ENCODE assay signal across 15 cellular contexts in the genomic region with DNA sequence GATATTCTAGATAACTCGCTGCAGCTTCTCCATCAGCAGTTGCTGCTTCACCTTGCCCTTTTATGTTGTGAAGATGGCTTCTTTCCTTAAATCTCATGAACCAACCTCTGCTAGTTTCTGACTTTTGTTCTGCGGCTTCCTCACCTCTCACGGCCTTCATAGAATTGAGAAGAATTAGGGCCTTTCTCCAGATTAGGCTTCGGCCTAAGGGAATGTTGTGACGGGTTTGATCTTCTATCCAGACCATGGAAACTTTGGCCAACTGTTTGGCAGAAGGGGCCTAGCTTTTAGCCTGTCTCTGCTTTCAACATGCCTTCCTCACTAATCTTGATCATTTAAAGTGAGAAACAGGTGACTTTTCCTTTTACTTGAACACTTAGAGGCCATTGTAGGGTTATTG.
DNase-seq lines count a peak whose midpoint lies in the region; ATAC-seq and TF ChIP-seq lines count a peak whose summit lies in the region.
"Had no signal": no experiment of that assay in that cellular context is flagged by ENCODE, and none has a peak within 500 bp of the region (broad histone marks: within the 10 kb centered on the region; RNA-seq: fewer than 3 reads in every experiment).

No MANE protein-coding gene starts in this region.

- 97 to 98% methylated on average over 5 of the region's 5 CpGs for WGBS in lung, 2 donors

- TF ChIP-seq CTCF in lung (IDR thresholded peaks at IDR 0.05; ENCODE audit: control extremely low read depth, extremely low read depth) (no peak), vagina (IDR thresholded peaks at IDR 0.05) (no peak)

- DNase-seq in AG08395 (ENCODE audit: low spot score) (peak; percentile 0), lung (ENCODE audit: low spot score) (peak; percentile 4), vagina (ENCODE audit: extremely low spot score in 2 of 2) (peak; percentile 60 to 77), pons (ENCODE audit: low spot score) (no peak), DMS 273 (lab: John Stamatoyannopoulos, UW; ENCODE audit: unreplicated experiment) (no peak)
- DNase-seq: 8988T; ACHN; AML-193; CD4-positive, alpha-beta T cell; CD8-positive, alpha-beta T cell; COR-L47; DMS79 treated with DMSO at 0.1 percent for 48 hours; GF-D8 had no signal

- no peak for ATAC-seq in lung (ENCODE audit: insufficient read depth, low FRiP score)
- ATAC-seq: CD8-positive, alpha-beta T cell had no signal

- H3K9me3 ChIP-seq in lung (ENCODE audit: control insufficient read depth in 2 of 2, insufficient read depth in 1 of 2, low read length in 1 of 2) = peaks cover 0 to 1% of the 10 kb centered on the region in 2 donors
- no peaks in the 10 kb centered on the region for H3K9me3 ChIP-seq in vagina
- H3K9me3 ChIP-seq: BLaER1 treated with 17β-estradiol and CSF1 and Interleukin-3, amounts not matched to agents 10 nM and 100 nM had no signal

- no peaks in the 10 kb centered on the region for H3K27me3 ChIP-seq in lung (ENCODE audit: control insufficient read depth, insufficient read depth)
- H3K27me3 ChIP-seq in vagina = no peaks in the 10 kb centered on the region
- H3K27me3 ChIP-seq: BLaER1 treated with 17β-estradiol and CSF1 and Interleukin-3, amounts not matched to agents 10 nM and 100 nM had no signal

- no peak for TF ChIP-seq POLR2A in vagina (IDR thresholded peaks at IDR 0.05)

- H3K36me3 ChIP-seq in lung (ENCODE audit: control insufficient read depth in 2 of 2, insufficient read depth in 2 of 2, low read length in 2 of 2) (no peaks in the 10 kb centered on the region), vagina (no peaks in the 10 kb centered on the region)
- H3K36me3 ChIP-seq: BLaER1 treated with 17β-estradiol and CSF1 and Interleukin-3, amounts not matched to agents 10 nM and 100 nM had no signal

- H3K27ac ChIP-seq in lung (ENCODE audit: low read depth in 1 of 2, low read length in 1 of 2) (no peak overlapping the region), vagina (no peak overlapping the region)
- H3K27ac ChIP-seq: BLaER1 treated with 17β-estradiol and CSF1 and Interleukin-3, amounts not matched to agents 10 nM and 100 nM; C4-2B had no signal

- peaks cover 0 to 3% of the 10 kb centered on the region in 2 donors for H3K4me1 ChIP-seq in lung (ENCODE audit: control insufficient read depth in 2 of 2, insufficient read depth in 2 of 2, low read length in 2 of 2)
- peaks cover 17% of the 10 kb centered on the region for H3K4me1 ChIP-seq in vagina

- H3K4me3 ChIP-seq in lung = no peak overlapping the region
- no peak overlapping the region for H3K4me3 ChIP-seq in vagina
- H3K4me3 ChIP-seq: BLaER1 treated with 17β-estradiol and CSF1 and Interleukin-3, amounts not matched to agents 10 nM and 100 nM had no signal

- intact Hi-C loops in vagina (cut with DNase I) = no loop called here

Comparison
In these comparisons a context has a peak if more than half of its experiments do, and no peak if none do; other contexts are left out.
1. DNase-seq: peak in AG08395 (single experiment), lung (single experiment) and vagina (2 of 2); none in pons (single experiment) and DMS 273 (single experiment).